In the genomic region with DNA sequence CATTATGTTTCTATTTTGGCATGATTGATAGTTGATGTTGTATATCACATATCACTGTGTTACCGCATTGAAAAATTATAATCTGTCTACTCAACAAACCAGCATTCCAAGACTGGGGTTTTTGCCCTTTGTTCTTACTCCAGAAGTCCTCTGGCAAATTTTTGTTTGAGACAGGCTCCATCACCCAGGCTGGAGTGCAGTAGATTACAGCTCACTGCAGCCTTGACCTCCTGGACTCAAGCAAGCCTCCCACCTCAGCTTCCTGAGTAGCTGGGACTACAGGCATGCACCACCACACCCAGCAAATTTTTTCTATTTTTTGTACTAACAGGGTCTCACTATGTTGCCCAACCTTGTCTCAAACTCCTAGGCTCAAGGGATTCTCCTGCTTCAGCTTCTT, we compare ENCODE assay signal across 34 cellular contexts.
"Had no signal": no experiment of that assay in that cellular context is flagged by ENCODE, and none has a peak within 500 bp of the region (broad histone marks: within the 10 kb centered on the region; RNA-seq: fewer than 3 reads in every experiment).

No MANE protein-coding gene starts in this region.

- H3K4me1 ChIP-seq: breast epithelium, esophagus muscularis mucosa, foreskin keratinocyte, gastrocnemius medialis, heart left ventricle had no signal

- H3K4me1 Mint-ChIP-seq: activated T-helper 17 cell treated with anti-CD3 and anti-CD28 coated beads, Interleukin-2, amount 50 U/mL, for 72 hours; brain; T-helper 17 cell had no signal

- H3K9me3 ChIP-seq: breast epithelium, esophagus muscularis mucosa, gastrocnemius medialis, heart left ventricle had no signal

- H3K36me3 Mint-ChIP-seq: activated naive CD8-positive, alpha-beta T cell; brain had no signal

- H3K4me3 Mint-ChIP-seq: activated B cell treated with CpG ODN at 0.5 μM for 24 hours; activated CD8-positive, alpha-beta T cell treated with anti-CD3 and anti-CD28 coated beads for 36 hours; activated naive CD8-positive, alpha-beta T cell; activated T-cell treated with anti-CD3 and anti-CD28 coated beads, Interleukin-2, amount 50 U/mL, for 4 hours; activated T-helper 17 cell treated with anti-CD3 and anti-CD28 coated beads, Interleukin-2, amount 50 U/mL, for 72 hours; brain; effector memory CD8-positive, alpha-beta T cell; T-helper 17 cell; T-helper 2 cell treated with Interferon-gamma antibody and Interleukin-4, amounts not matched to agents 5 μg/mL and 100 μg/mL, for 36 hours had no signal

- H3K9me3 Mint-ChIP-seq: activated B cell treated with CpG ODN at 0.5 μM for 24 hours; activated CD8-positive, alpha-beta T cell treated with anti-CD3 and anti-CD28 coated beads for 36 hours; brain; T-helper 2 cell treated with Interferon-gamma antibody and Interleukin-4, amounts not matched to agents 5 μg/mL and 100 μg/mL, for 36 hours had no signal

- H3K27me3 ChIP-seq: breast epithelium, cardiac muscle cell, esophagus muscularis mucosa, foreskin keratinocyte, gastrocnemius medialis, heart left ventricle had no signal

- H3K27ac ChIP-seq: breast epithelium, cardiac muscle cell, coronary artery, esophagus muscularis mucosa, foreskin keratinocyte, gastrocnemius medialis, heart left ventricle, WERI-Rb-1 had no signal

- H3K36me3 ChIP-seq: breast epithelium, cardiac muscle cell, esophagus muscularis mucosa, gastrocnemius medialis, heart left ventricle, WERI-Rb-1 had no signal

- H3K4me3 ChIP-seq: breast epithelium, cardiac muscle cell, coronary artery, esophagus muscularis mucosa, gastrocnemius medialis, heart left ventricle had no signal

- H3K27ac Mint-ChIP-seq: activated B cell treated with CpG ODN at 0.5 μM for 24 hours; activated CD8-positive, alpha-beta T cell treated with anti-CD3 and anti-CD28 coated beads for 36 hours; activated naive CD8-positive, alpha-beta T cell; activated T-helper 17 cell treated with anti-CD3 and anti-CD28 coated beads, Interleukin-2, amount 50 U/mL, for 72 hours; brain; effector memory CD8-positive, alpha-beta T cell; T-helper 17 cell; T-helper 2 cell treated with Interferon-gamma antibody and Interleukin-4, amounts not matched to agents 5 μg/mL and 100 μg/mL, for 36 hours had no signal

- DNase-seq: activated B cell treated with CpG ODN at 0.5 μM for 24 hours; activated CD4-positive, alpha-beta T cell treated with anti-CD3 and anti-CD28 coated beads for 48 hours; activated CD4-positive, alpha-beta T cell treated with anti-CD3 and anti-CD28 coated beads, Interleukin-2, amount 50 U/mL, for 1 hour; activated CD4-positive, alpha-beta T cell treated with anti-CD3 and anti-CD28 coated beads, Interleukin-2, amount 50 U/mL, for 48 hours; activated CD8-positive, alpha-beta memory T cell treated with anti-CD3 and anti-CD28 coated beads for 24 hours; activated CD8-positive, alpha-beta T cell treated with anti-CD3 and anti-CD28 coated beads for 36 hours; activated effector memory CD4-positive, alpha-beta T cell treated with Interleukin-2 at 50 U/mL for 16 hours; activated gamma-delta T cell treated with Interleukin-2 at 50 U/mL for 16 hours; activated naive CD4-positive, alpha-beta T cell treated with anti-CD3 and anti-CD28 coated beads, Interleukin-2, amount 50 U/mL, for 16 hours; activated naive CD4-positive, alpha-beta T cell treated with Interleukin-2 at 50 U/mL for 16 hours; activated T-cell treated with anti-CD3 and anti-CD28 coated beads, Interleukin-2, amount 50 U/mL, for 4 hours; amygdala; aorta; central memory CD4-positive, alpha-beta T cell; dermis blood vessel endothelial cell; effector CD4-positive, alpha-beta T cell; effector memory CD8-positive, alpha-beta T cell; erythroblast; foreskin keratinocyte; gastrocnemius medialis; glutamatergic neuron; heart left ventricle; T-helper 1 cell; T-helper 17 cell; T1000; WERI-Rb-1 had no signal

- H3K27me3 Mint-ChIP-seq: activated B cell treated with CpG ODN at 0.5 μM for 24 hours; activated CD8-positive, alpha-beta T cell treated with anti-CD3 and anti-CD28 coated beads for 36 hours; activated naive CD8-positive, alpha-beta T cell; activated T-helper 17 cell treated with anti-CD3 and anti-CD28 coated beads, Interleukin-2, amount 50 U/mL, for 72 hours; brain; effector memory CD8-positive, alpha-beta T cell; T-helper 17 cell had no signal
